27 cellular contexts compared by ENCODE assay signal in genomic region chr7:83807770-83808169, GRCh38.
"Had no signal": no experiment of that assay in that cellular context is flagged by ENCODE, and none has a peak within 500 bp of the region (broad histone marks: within the 10 kb centered on the region; RNA-seq: fewer than 3 reads in every experiment).

No MANE protein-coding gene starts in this region.

- H3K4me2 ChIP-seq: smooth muscle cell had no signal

- H3K27ac ChIP-seq: coronary artery, esophagus muscularis mucosa, lower lobe of right lung, ovary, psoas muscle, suprapubic skin, transverse colon, upper lobe of right lung, uterus had no signal

- H3K9me3 ChIP-seq: esophagus muscularis mucosa, lower lobe of right lung, ovary, psoas muscle, suprapubic skin, upper lobe of right lung, uterus had no signal

- H3K36me3 ChIP-seq: esophagus muscularis mucosa, lower lobe of right lung, ovary, suprapubic skin, transverse colon, upper lobe of right lung, uterus had no signal

- H3K27me3 ChIP-seq: esophagus muscularis mucosa, ovary, suprapubic skin, transverse colon, upper lobe of right lung, uterus had no signal

- DNase-seq: dermis blood vessel endothelial cell; effector memory CD4-positive, alpha-beta T cell; hypothalamus; immature natural killer cell; islet precursor cell; kidney glomerular epithelial cell; left ventricle myocardium superior; lower lobe of right lung; natural killer cell; occipital lobe; ovary; posterior cingulate gyrus; psoas muscle; stimulated activated CD4-positive, alpha-beta T cell treated with anti-CD3 and anti-CD28 coated beads, Interleukin-12 subunit alpha, Interleukin-12 subunit beta, amount 100 ng/mL, for 4 hours; stimulated activated CD4-positive, alpha-beta T cell treated with anti-CD3 and anti-CD28 coated beads, Interleukin-1b, Interleukin-23, amount 100 ng/mL, for 48 hours; stimulated activated CD4-positive, alpha-beta T cell treated with anti-CD3 and anti-CD28 coated beads, Interleukin-4, amount 100 ng/mL, for 1 hour; stimulated activated CD8-positive, alpha-beta memory T cell treated with anti-CD3 and anti-CD28 coated beads, Interleukin-4, amount 100 ng/mL, for 48 hours; stimulated activated naive CD4-positive, alpha-beta T cell; stimulated activated naive CD8-positive, alpha-beta T cell treated with anti-CD3 and anti-CD28 coated beads, Interleukin-15, amount 100 ng/mL, for 72 hours; transverse colon; upper lobe of right lung; uterus had no signal

- H3K4me1 ChIP-seq: esophagus muscularis mucosa, lower lobe of right lung, psoas muscle, suprapubic skin, transverse colon, upper lobe of right lung, uterus had no signal

- ATAC-seq: left ventricle myocardium superior; lower lobe of right lung; natural killer cell; psoas muscle; sciatic nerve; stimulated activated naive CD8-positive, alpha-beta T cell treated with anti-CD3 and anti-CD28 coated beads, Interleukin-15, amount 100 ng/mL, for 72 hours; upper lobe of right lung had no signal

- H3K4me3 ChIP-seq: coronary artery, esophagus muscularis mucosa, lower lobe of right lung, ovary, psoas muscle, smooth muscle cell, suprapubic skin, transverse colon, upper lobe of right lung, uterus had no signal
